9 cellular contexts compared by ENCODE assay signal in the genomic region with DNA sequence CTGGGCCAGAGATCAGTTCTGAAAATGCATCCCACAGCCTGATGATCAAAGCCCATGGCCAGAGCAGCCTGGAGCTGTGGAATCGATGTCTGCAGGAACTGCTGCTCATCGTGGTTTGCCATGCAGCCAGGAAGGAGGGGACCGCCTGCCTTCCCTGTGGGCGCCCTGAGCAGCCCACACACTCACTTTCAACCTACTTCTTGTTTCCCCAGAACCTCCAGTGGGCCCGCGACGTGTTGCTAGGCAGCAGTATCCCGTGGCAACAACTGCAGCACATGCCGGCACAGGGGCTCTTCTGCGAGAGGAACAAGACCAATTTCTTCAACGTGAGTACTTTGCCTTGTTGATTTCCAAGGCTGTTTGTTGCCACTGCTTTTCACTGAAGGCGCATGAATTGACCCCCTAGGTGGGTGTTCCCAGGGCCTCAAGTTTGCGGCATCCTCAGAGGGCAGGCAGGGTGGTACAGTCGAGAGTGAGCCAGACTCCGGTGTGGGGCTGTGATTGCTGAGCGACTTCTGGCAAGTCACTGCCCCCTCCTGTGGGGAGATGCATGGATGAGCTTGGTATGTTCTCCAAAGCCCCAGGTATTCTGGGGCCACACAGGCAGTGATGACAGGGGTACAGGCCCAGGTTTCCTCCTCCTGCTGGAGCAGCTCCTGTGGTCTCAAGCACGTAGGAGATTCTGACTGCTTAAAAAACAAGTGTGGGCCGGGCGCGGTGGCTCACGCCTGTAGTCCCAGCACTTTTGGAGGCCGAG. TPM values are rescaled to one million over a fixed set of nuclear protein-coding genes. Genes with fewer than 3 reads are reported as not detected.
DNase-seq lines count a peak whose midpoint lies in the region; ATAC-seq and TF ChIP-seq lines count a peak whose summit lies in the region.
"Had no signal": no experiment of that assay in that cellular context is flagged by ENCODE, and none has a peak within 500 bp of the region (broad histone marks: within the 10 kb centered on the region; RNA-seq: fewer than 3 reads in every experiment).

No MANE protein-coding gene starts in this region.

- peak; percentile 87 for DNase-seq in MV-4-11 (lab: John Stamatoyannopoulos, UW)
- DNase-seq in activated T-cell treated with anti-CD3 and anti-CD28 coated beads, Interleukin-2, amount 50 U/mL, for 4 hours = peak; percentile 82
- peak in 46 of 51 donors; percentile 6 to 84 (median 59) for DNase-seq in hypothalamus (lab: John Stamatoyannopoulos, UW)
- peak; percentile 69 for DNase-seq in stimulated activated CD8-positive, alpha-beta memory T cell treated with anti-CD3 and anti-CD28 coated beads, Interleukin-15, amount 100 ng/mL, for 1 hour (ENCODE audit: low read depth)
- DNase-seq in endothelial cell (ENCODE audit: low spot score) = no peak
- DNase-seq in RPMI8226 = no peak
- DNase-seq in ACHN = no peak
- no peak for DNase-seq in NCI-H82 (lab: John Stamatoyannopoulos, UW)
- DNase-seq: kidney glomerular epithelial cell had no signal

- in situ Hi-C loops in ACHN (cut with HindIII; ENCODE audit: low pct_ligation_motif_present, low pct_unique_long_range_greater_than_20kb, low sequenced_read_pairs) = no loop called here

- H3K27ac Mint-ChIP-seq in endothelial cell (ENCODE audit: unreplicated experiment) = no peak overlapping the region

- peaks cover 16% of the 10 kb centered on the region for H3K36me3 Mint-ChIP-seq in activated T-cell treated with anti-CD3 and anti-CD28 coated beads, Interleukin-2, amount 50 U/mL, for 4 hours (ENCODE audit: insufficient read depth)
- H3K36me3 Mint-ChIP-seq in endothelial cell (ENCODE audit: low read depth, unreplicated experiment) = peaks cover 12% of the 10 kb centered on the region

- no peak overlapping the region for H3K4me3 Mint-ChIP-seq in activated T-cell treated with anti-CD3 and anti-CD28 coated beads, Interleukin-2, amount 50 U/mL, for 4 hours
- H3K4me3 Mint-ChIP-seq in endothelial cell (ENCODE audit: unreplicated experiment) = no peak overlapping the region

- peaks cover 19% of the 10 kb centered on the region for H3K4me1 Mint-ChIP-seq in activated T-cell treated with anti-CD3 and anti-CD28 coated beads, Interleukin-2, amount 50 U/mL, for 4 hours (ENCODE audit: low read depth)
- no peaks in the 10 kb centered on the region for H3K4me1 Mint-ChIP-seq in endothelial cell (ENCODE audit: unreplicated experiment)

- TF ChIP-seq CTCF in endothelial cell (IDR thresholded peaks at IDR 0.05; ENCODE audit: unreplicated experiment) = no peak

- no peaks in the 10 kb centered on the region for H3K27me3 Mint-ChIP-seq in activated T-cell treated with anti-CD3 and anti-CD28 coated beads, Interleukin-2, amount 50 U/mL, for 4 hours (ENCODE audit: low read depth)
- peaks cover 6% of the 10 kb centered on the region for H3K27me3 Mint-ChIP-seq in endothelial cell (ENCODE audit: unreplicated experiment)

- ATAC-seq in activated T-cell treated with anti-CD3 and anti-CD28 coated beads, Interleukin-2, amount 50 U/mL, for 4 hours = peak; percentile 60 to 76

- H3K9me3 Mint-ChIP-seq in activated T-cell treated with anti-CD3 and anti-CD28 coated beads, Interleukin-2, amount 50 U/mL, for 4 hours = no peaks in the 10 kb centered on the region
- H3K9me3 Mint-ChIP-seq in endothelial cell (ENCODE audit: unreplicated experiment) = no peaks in the 10 kb centered on the region

RNA-seq across cellular contexts. Expression of gene SUSD2, which starts 47.0 kb away (rescaled TPM):
- 1 to 10 TPM; 1.2 to 1.7 (median 1.6) TPM for total RNA-seq in activated T-cell treated with anti-CD3 and anti-CD28 coated beads, Interleukin-2, amount 50 U/mL, for 4 hours
- 0.38 TPM for total RNA-seq in endothelial cell (ENCODE audit: unreplicated experiment)

Comparison
In these comparisons a context has a peak if more than half of its experiments do, and no peak if none do; other contexts are left out.
1. DNase-seq: peak in MV-4-11 (single experiment), activated T-cell treated with anti-CD3 and anti-CD28 coated beads, Interleukin-2, amount 50 U/mL, for 4 hours (single experiment), hypothalamus (46 of 51) and stimulated activated CD8-positive, alpha-beta memory T cell treated with anti-CD3 and anti-CD28 coated beads, Interleukin-15, amount 100 ng/mL, for 1 hour (single experiment); none in endothelial cell (single experiment), RPMI8226 (single experiment), ACHN (single experiment) and NCI-H82 (single experiment).